In genomic region chr2:219277703-219278654, GRCh38 we compare ENCODE assay signal across 1 cellular context.
TF ChIP-seq lines count a peak whose summit lies in the region.

No MANE protein-coding gene starts in this region.

TF ChIP-seq in IMR-90, 13 proteins besides CTCF, POLR2A, EP300 and RAD21:
- no peak for TF ChIP-seq CHD1 (IDR thresholded peaks at IDR 0.05; ENCODE audit: low read depth, low read length)
- TF ChIP-seq ELK1 (IDR thresholded peaks at IDR 0.05; ENCODE audit: borderline replicate concordance, low read depth, low read length), result no peak
- TF ChIP-seq, protein P1, sequence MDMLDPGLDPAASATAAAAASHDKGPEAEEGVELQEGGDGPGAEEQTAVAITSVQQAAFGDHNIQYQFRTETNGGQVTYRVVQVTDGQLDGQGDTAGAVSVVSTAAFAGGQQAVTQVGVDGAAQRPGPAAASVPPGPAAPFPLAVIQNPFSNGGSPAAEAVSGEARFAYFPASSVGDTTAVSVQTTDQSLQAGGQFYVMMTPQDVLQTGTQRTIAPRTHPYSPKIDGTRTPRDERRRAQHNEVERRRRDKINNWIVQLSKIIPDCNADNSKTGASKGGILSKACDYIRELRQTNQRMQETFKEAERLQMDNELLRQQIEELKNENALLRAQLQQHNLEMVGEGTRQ (IDR thresholded peaks at IDR 0.05; ENCODE audit: low read depth, low read length), result peak; percentile 14; the same call in 1 of the 2 replicates
- peak; percentile 78 for TF ChIP-seq SMC3 (IDR thresholded peaks at IDR 0.05; ENCODE audit: low read depth, low read length)
